1 cellular context compared by ENCODE assay signal in the genomic region with DNA sequence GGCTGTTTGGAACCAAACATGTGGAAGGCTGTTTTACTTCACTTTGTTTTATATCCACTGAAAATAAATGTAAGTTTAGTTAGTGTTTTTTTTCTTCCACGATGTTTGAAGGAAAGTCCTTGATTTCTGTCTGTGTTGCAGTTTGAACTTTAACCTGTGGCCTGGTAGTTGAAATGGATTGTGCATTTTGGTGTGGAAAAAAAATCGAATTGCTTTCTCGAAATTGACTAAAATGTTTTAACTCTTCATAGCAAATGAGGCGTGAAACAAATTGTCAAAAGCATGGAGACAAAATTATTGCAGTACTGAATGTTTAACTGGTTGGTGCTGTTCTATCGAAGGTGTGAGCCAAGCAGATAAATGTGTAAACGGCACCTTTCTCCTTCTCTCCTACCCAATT.
TF ChIP-seq lines count a peak whose summit lies in the region.

No MANE protein-coding gene starts in this region.

TF ChIP-seq in GM12891, 5 proteins besides CTCF, POLR2A, EP300 and RAD21 (continued from another document):
- TF ChIP-seq TAF1 (IDR thresholded peaks at IDR 0.05; ENCODE audit: low read depth, low read length): no peak
TF ChIP-seq in GM12891: peak in this region for 0.
